Comparison of ENCODE assay signal across 10 cellular contexts in genomic region chr7:45033261-45033930, GRCh38. TPM values are rescaled to one million over a fixed set of nuclear protein-coding genes. Genes with fewer than 3 reads are reported as not detected.
DNase-seq lines count a peak whose midpoint lies in the region; ATAC-seq and TF ChIP-seq lines count a peak whose summit lies in the region.
"Had no signal": no experiment of that assay in that cellular context is flagged by ENCODE, and none has a peak within 500 bp of the region (broad histone marks: within the 10 kb centered on the region; RNA-seq: fewer than 3 reads in every experiment).

No MANE protein-coding gene starts in this region.

- peaks cover 73 to 88% (median 82%) of the 10 kb centered on the region in 3 donors for H3K4me1 Mint-ChIP-seq in CD8-positive, alpha-beta memory T cell
- H3K4me1 Mint-ChIP-seq in neural crest cell: peaks cover 11% of the 10 kb centered on the region

- peaks cover 84% of the 10 kb centered on the region for H3K4me1 ChIP-seq in CD8-positive, alpha-beta memory T cell (ENCODE audit: insufficient read depth, low read length)
- H3K4me1 ChIP-seq in breast epithelium: peaks cover 0 to 9% of the 10 kb centered on the region in 2 donors
- H3K4me1 ChIP-seq in aorta (ENCODE audit: control insufficient read depth in 1 of 2, insufficient read depth in 2 of 2, low read length in 2 of 2): peaks cover 0 to 2% of the 10 kb centered on the region in 2 donors

- ATAC-seq in HG02840 (IDR thresholded peaks at IDR 0.05; ENCODE audit: low FRiP score, unreplicated experiment) (no peak), aorta (ENCODE audit: low FRiP score) (no peak)

- H3K9me3 ChIP-seq in CD8-positive, alpha-beta memory T cell (ENCODE audit: low read length): no peaks in the 10 kb centered on the region
- H3K9me3 ChIP-seq in breast epithelium: no peaks in the 10 kb centered on the region
- H3K9me3 ChIP-seq in aorta (ENCODE audit: control insufficient read depth, low read length): no peaks in the 10 kb centered on the region

- H3K4me3 ChIP-seq in CD8-positive, alpha-beta memory T cell (ENCODE audit: low read length): peak overlapping the region; percentile 48
- H3K4me3 ChIP-seq in breast epithelium (no peak overlapping the region), aorta (ENCODE audit: low read length in 2 of 2) (no peak overlapping the region)
- H3K4me3 ChIP-seq: lung had no signal

- 44 to 52% methylated on average over 1 of the region's 1 CpG for WGBS in aorta, 2 donors

- peaks cover 9 to 74% (median 14%) of the 10 kb centered on the region in 3 donors for H3K36me3 Mint-ChIP-seq in CD8-positive, alpha-beta memory T cell
- H3K36me3 Mint-ChIP-seq in neural crest cell (ENCODE audit: low read depth): peaks cover 2% of the 10 kb centered on the region

- H3K27ac Mint-ChIP-seq in CD8-positive, alpha-beta memory T cell: peak overlapping the region; percentile 71 to 94 (median 84)
- peak overlapping the region; percentile 57 for H3K27ac Mint-ChIP-seq in neural crest cell (ENCODE audit: unreplicated experiment)

- no peak for TF ChIP-seq CTCF in breast epithelium (IDR thresholded peaks at IDR 0.05)
- no peak for TF ChIP-seq CTCF in neural crest cell (conservative IDR thresholded peaks at IDR 0.05)

- intact Hi-C loops in breast epithelium (cut with DNase I; ENCODE audit: low total_unique reads): no loop called here
- intact Hi-C loops in aorta (cut with DNase I): no loop called here

- H3K27me3 Mint-ChIP-seq in CD8-positive, alpha-beta memory T cell: no peaks in the 10 kb centered on the region
- no peaks in the 10 kb centered on the region for H3K27me3 Mint-ChIP-seq in neural crest cell (ENCODE audit: low read depth)

- POLR2A ChIA-PET in CD8-positive, alpha-beta memory T cell (lab: Charles Lee): interaction anchor here (0.9 to 1.2 kb wide), 3 partner anchors 14 to 59 kb away, joined by 3 to 6 read pairs (median 6); partner anchors contain the start of gene CCM2

- peak in 2 of 5 donors; percentile 24 to 33 for DNase-seq in CD8-positive, alpha-beta memory T cell
- DNase-seq in M059J (ENCODE audit: low read depth): peak; percentile 51
- DNase-seq in breast epithelium (ENCODE audit: low spot score in 2 of 2): no peak
- no peak for DNase-seq in neural crest cell (ENCODE audit: low read depth, low spot score)
- DNase-seq in D341Med (ENCODE audit: low spot score): no peak
- no peak for DNase-seq in NCI-H146 treated with DMSO at 0.1 percent for 48 hours (lab: John Stamatoyannopoulos, UW; ENCODE audit: unreplicated experiment)
- DNase-seq in aorta: no peak
- DNase-seq: SHP77 treated with DMSO at 0.1 percent for 48 hours had no signal

- TF ChIP-seq POLR2A in breast epithelium (IDR thresholded peaks at IDR 0.05): no peak

- peaks cover 9% of the 10 kb centered on the region for H3K36me3 ChIP-seq in CD8-positive, alpha-beta memory T cell (ENCODE audit: insufficient read depth, low read length)
- no peaks in the 10 kb centered on the region for H3K36me3 ChIP-seq in breast epithelium
- H3K36me3 ChIP-seq in aorta (ENCODE audit: control insufficient read depth in 1 of 2, insufficient read depth in 2 of 2, low read length in 1 of 2): no peaks in the 10 kb centered on the region

- CTCF ChIA-PET in CD8-positive, alpha-beta memory T cell (lab: Charles Lee): interaction anchor here (0.8 to 5.1 kb wide), 6 partner anchors 19 to 60 kb away, joined by 3 to 22 read pairs (median 5); partner anchors contain the start of gene MYO1G

- no peaks in the 10 kb centered on the region for H3K27me3 ChIP-seq in CD8-positive, alpha-beta memory T cell (ENCODE audit: insufficient read depth, low read length, poor library complexity, severe bottlenecking)
- H3K27me3 ChIP-seq in breast epithelium (no peaks in the 10 kb centered on the region), aorta (ENCODE audit: control insufficient read depth in 1 of 2, insufficient read depth in 2 of 2, low read length in 1 of 2) (no peaks in the 10 kb centered on the region)

- H3K9me3 Mint-ChIP-seq in CD8-positive, alpha-beta memory T cell: no peaks in the 10 kb centered on the region
- no peaks in the 10 kb centered on the region for H3K9me3 Mint-ChIP-seq in neural crest cell

- peak overlapping the region; percentile 68 to 92 (median 80) for H3K4me3 Mint-ChIP-seq in CD8-positive, alpha-beta memory T cell
- H3K4me3 Mint-ChIP-seq in neural crest cell: no peak overlapping the region

- peak overlapping the region; percentile 4 for H3K27ac ChIP-seq in CD8-positive, alpha-beta memory T cell (ENCODE audit: low read depth, low read length)
- H3K27ac ChIP-seq in breast epithelium (peak overlapping the region; percentile 35 to 60), aorta (ENCODE audit: low read depth in 1 of 2, low read length in 2 of 2) (peak overlapping the region in 1 of 2 donors; percentile 45)

RNA-seq across cellular contexts. Expression of gene CCM2, which starts 33.4 kb away (rescaled TPM):
- total RNA-seq in CD8-positive, alpha-beta memory T cell: 10 to 100 TPM; 70.6 to 74.8 TPM
- polyA plus RNA-seq in CD8-positive, alpha-beta memory T cell: 81.1 TPM
- total RNA-seq in M059J (2014; rRNA removed; shearing (Covaris generic)): 44.4 and 71.1 TPM in 2 replicates
- total RNA-seq in breast epithelium (10 to 100 TPM; 32.3 to 45.3 (median 35.4) TPM), neural crest cell (35.7 and 39.0 TPM in 2 replicates), aorta (10 to 100 TPM; 38.6 to 49.1 TPM)
- 10 to 100 TPM; 32.7 to 41.5 TPM for polyA plus RNA-seq in aorta

RNA-seq across cellular contexts. Expression of gene MYO1G, which starts 54.6 kb away (rescaled TPM):
- total RNA-seq in CD8-positive, alpha-beta memory T cell: 100 to 1,000 TPM; 363 to 374 TPM
- 182 TPM for polyA plus RNA-seq in CD8-positive, alpha-beta memory T cell
- total RNA-seq in M059J (2014; rRNA removed; shearing (Covaris generic)): not detected in 2 replicates
- total RNA-seq in breast epithelium (1 to 10 TPM; 2.0 to 2.9 (median 2.2) TPM), neural crest cell (0.49 and 0.64 TPM in 2 replicates), aorta (10 to 100 TPM in 1 of 2 donors, 1 to 10 TPM in 1; 7.2 to 21.3 TPM)
- 1 to 10 TPM; 1.4 to 3.5 TPM for polyA plus RNA-seq in aorta

RNA-seq across cellular contexts. Expression of gene NACAD, which starts 55.4 kb away (rescaled TPM):
- total RNA-seq in CD8-positive, alpha-beta memory T cell: 1 to 10 TPM in 1 of 2 experiments, under 1 TPM in 1; 0.82 to 1.3 TPM
- polyA plus RNA-seq in CD8-positive, alpha-beta memory T cell: 0.31 TPM
- total RNA-seq in M059J (2014; rRNA removed; shearing (Covaris generic)): 0.54 and 3.2 TPM in 2 replicates
- total RNA-seq in breast epithelium (1 to 10 TPM; 1.2 to 7.5 (median 3.2) TPM), neural crest cell (7.2 and 9.7 TPM in 2 replicates), aorta (10 to 100 TPM; 10.0 to 15.7 TPM)
- polyA plus RNA-seq in aorta: 10 to 100 TPM in 1 of 2 donors, 1 to 10 TPM in 1; 1.3 to 15.4 TPM

Comparison
In these comparisons a context has a peak if more than half of its experiments do, and no peak if none do; other contexts are left out.
1. RNA of gene MYO1G, which starts 54.6 kb away (total RNA-seq): 363 to 374 TPM in CD8-positive, alpha-beta memory T cell; 7.2 to 21.3 TPM in aorta, 2.0 to 2.9 TPM in breast epithelium, 0.49 to 0.64 TPM in neural crest cell and not detected in M059J; every median in the first group is over 10 times any median in the second.